Comparison of ENCODE assay signal across 1 cellular context in genomic region chr12:123388948-123389559, GRCh38.
TF ChIP-seq lines count a peak whose summit lies in the region.

No MANE protein-coding gene starts in this region.

TF ChIP-seq in HepG2, 621 proteins besides CTCF, POLR2A, EP300 and RAD21:
- TF ChIP-seq TARDBP (CRISPR knock-in tag; IDR thresholded peaks at IDR 0.05) (no peak), ZNF317 (CRISPR knock-in tag; IDR thresholded peaks at IDR 0.05) (no peak), KDM2A (CRISPR knock-in tag; IDR thresholded peaks at IDR 0.05; ENCODE audit: borderline replicate concordance, low read depth) (no peak), HDAC1 (CRISPR knock-in tag; IDR thresholded peaks at IDR 0.05) (no peak), ZFP37 (CRISPR knock-in tag; IDR thresholded peaks at IDR 0.05; ENCODE audit: borderline replicate concordance) (no peak)
